ENCODE assay signal across 17 cellular contexts in the genomic region with DNA sequence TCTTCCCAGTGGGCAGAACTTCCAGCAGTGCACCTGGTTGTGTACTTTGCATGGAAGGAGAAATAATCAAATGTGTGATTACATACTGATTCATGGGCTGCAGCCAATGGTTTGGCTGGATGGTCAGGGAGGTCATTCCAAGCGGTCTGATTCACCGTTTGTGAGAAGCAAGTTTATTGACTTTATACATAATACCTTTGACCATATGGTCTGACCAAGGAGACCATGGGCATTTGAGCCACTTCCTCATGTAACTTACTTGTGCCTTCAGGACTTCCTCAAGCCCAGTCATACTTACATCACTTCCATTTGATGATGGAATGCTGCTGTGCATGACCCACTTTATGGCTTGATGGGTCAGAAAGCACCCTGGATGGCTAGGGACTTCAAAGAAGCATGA. TPM values are rescaled to one million over a fixed set of nuclear protein-coding genes. Genes with fewer than 3 reads are reported as not detected.
A peak's percentile ranks its signal among the peaks of the same experiment; 100 is the strongest.
DNase-seq lines count a peak whose midpoint lies in the region; ATAC-seq and TF ChIP-seq lines count a peak whose summit lies in the region.
"Had no signal": no experiment of that assay in that cellular context is flagged by ENCODE, and none has a peak within 500 bp of the region (broad histone marks: within the 10 kb centered on the region; RNA-seq: fewer than 3 reads in every experiment).

No MANE protein-coding gene starts in this region.

- H3K4me1 Mint-ChIP-seq in type B pancreatic cell (ENCODE audit: unreplicated experiment), result no peaks in the 10 kb centered on the region

- peaks cover 6 to 15% of the 10 kb centered on the region in 2 donors for H3K36me3 Mint-ChIP-seq in activated naive CD4-positive, alpha-beta T cell treated with anti-CD3 and anti-CD28 coated beads, Interleukin-2, amount 50 U/mL, for 72 hours
- peaks cover 45% of the 10 kb centered on the region for H3K36me3 Mint-ChIP-seq in type B pancreatic cell

- H3K27me3 Mint-ChIP-seq in type B pancreatic cell, result no peaks in the 10 kb centered on the region
- H3K27me3 Mint-ChIP-seq: natural killer cell treated with Interleukin-12 subunit alpha and Interleukin-12 subunit beta and Interleukin-15 and Interleukin-18, amount 100 ng/mL, for 72 hours had no signal

- DNase-seq in GM04504 (ENCODE audit: low read depth), result peak; percentile 65
- peak; percentile 96 for DNase-seq in RPMI7951 (ENCODE audit: low read depth)
- peak; percentile 76 for DNase-seq in fibroblast of gingiva (ENCODE audit: low read depth)
- peak; percentile 53 for DNase-seq in skeletal muscle cell (ENCODE audit: low read depth)
- no peak for DNase-seq in activated naive CD4-positive, alpha-beta T cell treated with anti-CD3 and anti-CD28 coated beads, Interleukin-2, amount 50 U/mL, for 72 hours (ENCODE audit: low spot score in 2 of 2)
- DNase-seq in NOMO-1 treated with dmso at 0.1 percent for 144 hours (lab: John Stamatoyannopoulos, UW; ENCODE audit: unreplicated experiment), result no peak
- no peak for DNase-seq in type B pancreatic cell (ENCODE audit: extremely low spot score, unreplicated experiment)
- DNase-seq: activated CD4-positive, alpha-beta T cell treated with anti-CD3 and anti-CD28 coated beads, Interleukin-2, amount 50 U/mL, for 48 hours; activated effector memory CD4-positive, alpha-beta T cell treated with anti-CD3 and anti-CD28 coated beads, Interleukin-2, amount 50 U/mL, for 16 hours; DMS153; NCI-H146; NK-92 treated with Interleukin-12 subunit alpha and Interleukin-12 subunit beta, amount 100 ng/mL, for 24 hours had no signal

- no peak overlapping the region for H3K27ac Mint-ChIP-seq in activated naive CD4-positive, alpha-beta T cell treated with anti-CD3 and anti-CD28 coated beads, Interleukin-2, amount 50 U/mL, for 72 hours
- no peak overlapping the region for H3K27ac Mint-ChIP-seq in type B pancreatic cell
- H3K27ac Mint-ChIP-seq: natural killer cell treated with Interleukin-12 subunit alpha and Interleukin-12 subunit beta and Interleukin-15 and Interleukin-18, amount 100 ng/mL, for 72 hours; T-helper 1 cell treated with Interleukin-12 subunit alpha and Interleukin-12 subunit beta and Interleukin-4 antibody, amounts not matched to agents 30 μg/mL and 1 μg/mL, for 36 hours had no signal

- no peak for ATAC-seq in HG03139 (IDR thresholded peaks at IDR 0.05; ENCODE audit: unreplicated experiment)
- no peak for ATAC-seq in activated naive CD4-positive, alpha-beta T cell treated with anti-CD3 and anti-CD28 coated beads, Interleukin-2, amount 50 U/mL, for 72 hours
- ATAC-seq: gastroesophageal sphincter; natural killer cell treated with Interleukin-12 subunit alpha and Interleukin-12 subunit beta and Interleukin-15 and Interleukin-18, amount 100 ng/mL, for 72 hours had no signal

- no peak overlapping the region for H3K4me3 Mint-ChIP-seq in type B pancreatic cell
- H3K4me3 Mint-ChIP-seq: natural killer cell treated with Interleukin-12 subunit alpha and Interleukin-12 subunit beta and Interleukin-15 and Interleukin-18, amount 100 ng/mL, for 72 hours; T-helper 1 cell treated with Interleukin-12 subunit alpha and Interleukin-12 subunit beta and Interleukin-4 antibody, amounts not matched to agents 30 μg/mL and 1 μg/mL, for 36 hours had no signal

- no peak for TF ChIP-seq CTCF in type B pancreatic cell (conservative IDR thresholded peaks at IDR 0.05)

- H3K4me3 ChIP-seq in skeletal muscle cell (ENCODE audit: low read depth, low read length), result no peak overlapping the region
- H3K4me3 ChIP-seq: gastroesophageal sphincter, thoracic aorta had no signal

- H3K9me3 Mint-ChIP-seq in activated naive CD4-positive, alpha-beta T cell treated with anti-CD3 and anti-CD28 coated beads, Interleukin-2, amount 50 U/mL, for 72 hours, result no peaks in the 10 kb centered on the region
- H3K9me3 Mint-ChIP-seq in type B pancreatic cell, result peaks cover 3% of the 10 kb centered on the region
- H3K9me3 Mint-ChIP-seq: natural killer cell treated with Interleukin-12 subunit alpha and Interleukin-12 subunit beta and Interleukin-15 and Interleukin-18, amount 100 ng/mL, for 72 hours; T-helper 1 cell treated with Interleukin-12 subunit alpha and Interleukin-12 subunit beta and Interleukin-4 antibody, amounts not matched to agents 30 μg/mL and 1 μg/mL, for 36 hours had no signal

RNA-seq across cellular contexts. Expression of a gene that starts 41.1 kb away (rescaled TPM):
- total RNA-seq in RPMI7951 (2014; rRNA removed; shearing (Covaris generic)), result 33.2 and 35.8 TPM in 2 replicates
- total RNA-seq in activated naive CD4-positive, alpha-beta T cell treated with anti-CD3 and anti-CD28 coated beads, Interleukin-2, amount 50 U/mL, for 72 hours, result 10 to 100 TPM; 21.9 to 37.7 TPM
- total RNA-seq in type B pancreatic cell (ENCODE audit: low replicate concordance), result 82.7 and 102 TPM in 2 replicates

Comparison
In these comparisons a context has a peak if more than half of its experiments do, and no peak if none do; other contexts are left out.
1. DNase-seq: peak in GM04504 (single experiment), RPMI7951 (single experiment), fibroblast of gingiva (single experiment) and skeletal muscle cell (single experiment); none in activated naive CD4-positive, alpha-beta T cell treated with anti-CD3 and anti-CD28 coated beads, Interleukin-2, amount 50 U/mL, for 72 hours (0 of 2), NOMO-1 treated with dmso at 0.1 percent for 144 hours (single experiment) and type B pancreatic cell (single experiment).